In genomic region chr17:12983986-12984932, GRCh38 we compare ENCODE assay signal across 1 cellular context.
TF ChIP-seq lines count a peak whose summit lies in the region.

No MANE protein-coding gene starts in this region.

TF ChIP-seq in WTC11, 78 proteins besides CTCF, POLR2A, EP300 and RAD21 (continued from another document):
- TF ChIP-seq AFF4 (CRISPR knock-in tag; IDR thresholded peaks at IDR 0.05; ENCODE audit: borderline replicate concordance) (no peak), JAZF1 (CRISPR knock-in tag; IDR thresholded peaks at IDR 0.05) (no peak), ZNF281 (CRISPR knock-in tag; IDR thresholded peaks at IDR 0.05) (no peak), CREM (CRISPR knock-in tag; IDR thresholded peaks at IDR 0.05) (no peak), FOXP4 (CRISPR knock-in tag; IDR thresholded peaks at IDR 0.05) (no peak), NFYB (CRISPR knock-in tag; conservative IDR thresholded peaks at IDR 0.05; ENCODE audit: low read depth) (no peak), FOXP1 (CRISPR knock-in tag; IDR thresholded peaks at IDR 0.05; ENCODE audit: borderline replicate concordance) (no peak), FOXJ3 (CRISPR knock-in tag; IDR thresholded peaks at IDR 0.05; ENCODE audit: borderline replicate concordance) (no peak), ATF6 (CRISPR knock-in tag; IDR thresholded peaks at IDR 0.05) (no peak), ZNF423 (CRISPR knock-in tag; IDR thresholded peaks at IDR 0.05) (no peak), NR1H2 (CRISPR knock-in tag; IDR thresholded peaks at IDR 0.05) (no peak), ZNF219 (CRISPR knock-in tag; IDR thresholded peaks at IDR 0.05; ENCODE audit: borderline replicate concordance) (no peak)
